Comparison of ENCODE assay signal across 8 cellular contexts in the genomic region with DNA sequence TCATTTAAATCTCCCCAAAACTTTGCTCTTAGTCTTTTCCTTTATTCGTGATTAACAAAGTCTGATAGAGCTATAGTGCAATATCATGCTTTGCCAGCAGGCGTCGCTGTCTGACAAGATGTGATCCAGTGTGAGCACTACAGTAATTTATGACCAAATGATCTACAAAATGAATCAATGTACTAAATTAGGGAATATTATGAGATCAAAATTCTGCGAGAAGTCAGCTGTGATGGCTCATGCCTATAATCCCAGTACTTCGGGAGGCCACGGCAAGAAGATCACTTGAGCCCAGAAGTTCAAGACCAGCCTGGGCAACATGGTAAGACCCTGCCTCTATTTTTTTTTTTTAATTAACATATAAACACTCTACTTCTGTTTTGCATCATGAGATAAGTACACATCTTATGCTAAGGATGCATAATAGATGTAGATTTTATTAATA. TPM values are rescaled to one million over a fixed set of nuclear protein-coding genes. Genes with fewer than 3 reads are reported as not detected.
DNase-seq lines count a peak whose midpoint lies in the region; ATAC-seq and TF ChIP-seq lines count a peak whose summit lies in the region.

No MANE protein-coding gene starts in this region.

- no peaks in the 10 kb centered on the region for H4K20me1 ChIP-seq in fibroblast of lung (ENCODE audit: control insufficient read depth, extremely low read depth, insufficient read depth, low read length)

- H2AFZ ChIP-seq in fibroblast of lung (ENCODE audit: low read length) = no peak overlapping the region

- H3K9me3 ChIP-seq in NT2/D1 (ENCODE audit: insufficient read depth, low read length) (peaks cover 46% of the 10 kb centered on the region), fibroblast of lung (ENCODE audit: control insufficient read depth, insufficient read depth, low read depth, low read length) (no peaks in the 10 kb centered on the region)

- H3K27ac Mint-ChIP-seq in progenitor cell of endocrine pancreas = no peak overlapping the region

- peaks cover 7% of the 10 kb centered on the region for H3K79me2 ChIP-seq in fibroblast of lung (ENCODE audit: control insufficient read depth, insufficient read depth, low read length)

- peaks cover 3% of the 10 kb centered on the region for H3K36me3 Mint-ChIP-seq in progenitor cell of endocrine pancreas (ENCODE audit: insufficient read depth)

- no peak for ATAC-seq in GM18498 (IDR thresholded peaks at IDR 0.05; ENCODE audit: unreplicated experiment)

- no peaks in the 10 kb centered on the region for H3K4me1 Mint-ChIP-seq in progenitor cell of endocrine pancreas (ENCODE audit: low read depth)

- H3K4me1 ChIP-seq in NT2/D1 (ENCODE audit: insufficient read depth, insufficient read length) = no peaks in the 10 kb centered on the region
- peaks cover 13% of the 10 kb centered on the region for H3K4me1 ChIP-seq in fibroblast of lung (ENCODE audit: control insufficient read depth, extremely low read depth, insufficient read depth, low read length)

- TF ChIP-seq CTCF in fibroblast of lung (conservative IDR thresholded peaks at IDR 0.05 in 1 of 2, IDR thresholded peaks at IDR 0.05 in 1 of 2; ENCODE audit: low read depth in 1 of 2, low read length in 2 of 2) = peak; percentile 97
- peak; percentile 87 for TF ChIP-seq CTCF in progenitor cell of endocrine pancreas (IDR thresholded peaks at IDR 0.05; ENCODE audit: unreplicated experiment)

- H3K36me3 ChIP-seq in NT2/D1 (ENCODE audit: insufficient read depth, insufficient read length, low read length) (no peaks in the 10 kb centered on the region), fibroblast of lung (ENCODE audit: control insufficient read depth, insufficient read depth, low read length) (no peaks in the 10 kb centered on the region)

- H3K4me3 Mint-ChIP-seq in progenitor cell of endocrine pancreas (ENCODE audit: low read depth) = no peak overlapping the region

- peaks cover 14% of the 10 kb centered on the region for H3K9me3 Mint-ChIP-seq in progenitor cell of endocrine pancreas (ENCODE audit: low read depth)

- H3K27me3 ChIP-seq in NT2/D1 (ENCODE audit: insufficient read depth, insufficient read length) (peaks cover 18% of the 10 kb centered on the region), fibroblast of lung (ENCODE audit: control insufficient read depth, insufficient read depth, low read length) (no peaks in the 10 kb centered on the region)

- H3K27me3 Mint-ChIP-seq in progenitor cell of endocrine pancreas = peaks cover 7% of the 10 kb centered on the region

- no peak overlapping the region for H3K4me2 ChIP-seq in fibroblast of lung (ENCODE audit: extremely low read depth, insufficient read depth, low read length)

- peak; percentile 29 to 68 for DNase-seq in NCI-H2081 (lab: John Stamatoyannopoulos, UW)
- no peak for DNase-seq in NCI-H2081 treated with DMSO at 0.1 percent for 48 hours (lab: John Stamatoyannopoulos, UW)
- peak; percentile 44 for DNase-seq in NT2/D1 (ENCODE audit: low read depth, low spot score)
- peak; percentile 89 for DNase-seq in activated CD8-positive, alpha-beta memory T cell treated with anti-CD3 and anti-CD28 coated beads, Interleukin-2, amount 50 U/mL, for 4 hours
- DNase-seq in fibroblast of lung (ENCODE audit: low read depth in 2 of 2) = peak; percentile 54 to 79
- peak; percentile 44 for DNase-seq in progenitor cell of endocrine pancreas (ENCODE audit: low spot score, unreplicated experiment)
- no peak for DNase-seq in NCI-H2029 (lab: John Stamatoyannopoulos, UW)

- H3K4me3 ChIP-seq in NT2/D1 (ENCODE audit: insufficient read length, low read depth) (no peak overlapping the region), fibroblast of lung (replicated peaks in 1 of 4; ENCODE audit: control extremely low read depth in 1 of 4, insufficient read depth in 1 of 4, low read depth in 3 of 4, low read length in 4 of 4) (no peak overlapping the region)

- no peak overlapping the region for H3K9ac ChIP-seq in NT2/D1 (ENCODE audit: insufficient read length, low read depth)
- H3K9ac ChIP-seq in fibroblast of lung (ENCODE audit: insufficient read depth, low read length) = no peak overlapping the region

- H3K27ac ChIP-seq in fibroblast of lung (ENCODE audit: insufficient read depth, low read length) = no peak overlapping the region

RNA-seq across cellular contexts. Expression of a gene that starts 3.6 kb away (rescaled TPM):
- total RNA-seq in fibroblast of lung (20.0 and 20.6 TPM in 2 replicates), progenitor cell of endocrine pancreas (5.5 and 6.6 TPM in 2 replicates)
- 14.3 and 22.1 TPM in 2 replicates for polyA plus RNA-seq in fibroblast of lung
- polyA plus RNA-seq in fibroblast of lung (2012) = 16.8 and 23.7 TPM in 2 replicates
- 22.8 and 24.7 TPM in 2 replicates for polyA minus RNA-seq in fibroblast of lung (ENCODE audit: low replicate concordance)

RNA-seq across cellular contexts. Expression of a gene that starts 54.5 kb away (rescaled TPM):
- total RNA-seq in fibroblast of lung (23.5 and 24.4 TPM in 2 replicates), progenitor cell of endocrine pancreas (36.0 and 36.2 TPM in 2 replicates)
- 15.2 and 17.7 TPM in 2 replicates for polyA plus RNA-seq in fibroblast of lung
- polyA plus RNA-seq in fibroblast of lung (2012) = 20.1 and 22.4 TPM in 2 replicates
- 48.0 and 51.9 TPM in 2 replicates for polyA minus RNA-seq in fibroblast of lung (ENCODE audit: low replicate concordance)

Comparison
In these comparisons a context has a peak if more than half of its experiments do, and no peak if none do; other contexts are left out.
1. DNase-seq: peak in NCI-H2081 (2 of 2), NT2/D1 (single experiment), activated CD8-positive, alpha-beta memory T cell treated with anti-CD3 and anti-CD28 coated beads, Interleukin-2, amount 50 U/mL, for 4 hours (single experiment), fibroblast of lung (2 of 2) and progenitor cell of endocrine pancreas (single experiment); none in NCI-H2081 treated with DMSO at 0.1 percent for 48 hours (single experiment) and NCI-H2029 (single experiment).